Comparison of ENCODE assay signal across 1 cellular context in the genomic region with DNA sequence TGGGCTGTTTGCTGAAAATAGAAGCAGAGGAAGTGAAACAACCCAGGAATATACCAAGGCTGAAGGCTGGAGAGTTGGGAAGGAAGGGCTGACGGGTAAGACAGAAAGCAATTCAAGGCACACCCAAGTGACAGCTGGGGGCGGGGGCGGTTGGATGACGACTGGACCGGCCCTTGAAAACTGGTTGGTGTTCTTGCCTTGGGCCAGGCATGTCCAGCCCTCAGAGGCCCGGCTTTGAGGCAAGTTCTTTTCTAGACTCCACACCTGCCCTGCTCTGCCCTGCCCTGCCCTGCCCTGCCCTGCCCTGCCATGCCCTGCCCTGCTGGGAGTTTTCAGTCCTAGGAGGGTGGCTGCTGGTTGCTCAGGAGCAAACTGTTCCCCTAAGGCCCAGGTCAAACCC.
TF ChIP-seq lines count a peak whose summit lies in the region.

No MANE protein-coding gene starts in this region.

TF ChIP-seq in HepG2, 621 proteins besides CTCF, POLR2A, EP300 and RAD21:
- TF ChIP-seq CHD2 (IDR thresholded peaks at IDR 0.05; ENCODE audit: low read depth, low read length) (no peak), NCOR1 (IDR thresholded peaks at IDR 0.05; ENCODE audit: borderline replicate concordance, low read length) (no peak), ZNF292 (CRISPR knock-in tag; IDR thresholded peaks at IDR 0.05; ENCODE audit: borderline replicate concordance, low read depth) (no peak), TCF7 (IDR thresholded peaks at IDR 0.05; ENCODE audit: low read depth) (no peak), ZIK1 (CRISPR knock-in tag; IDR thresholded peaks at IDR 0.05; ENCODE audit: borderline replicate concordance, low read depth) (no peak)
- TF ChIP-seq, protein P1, sequence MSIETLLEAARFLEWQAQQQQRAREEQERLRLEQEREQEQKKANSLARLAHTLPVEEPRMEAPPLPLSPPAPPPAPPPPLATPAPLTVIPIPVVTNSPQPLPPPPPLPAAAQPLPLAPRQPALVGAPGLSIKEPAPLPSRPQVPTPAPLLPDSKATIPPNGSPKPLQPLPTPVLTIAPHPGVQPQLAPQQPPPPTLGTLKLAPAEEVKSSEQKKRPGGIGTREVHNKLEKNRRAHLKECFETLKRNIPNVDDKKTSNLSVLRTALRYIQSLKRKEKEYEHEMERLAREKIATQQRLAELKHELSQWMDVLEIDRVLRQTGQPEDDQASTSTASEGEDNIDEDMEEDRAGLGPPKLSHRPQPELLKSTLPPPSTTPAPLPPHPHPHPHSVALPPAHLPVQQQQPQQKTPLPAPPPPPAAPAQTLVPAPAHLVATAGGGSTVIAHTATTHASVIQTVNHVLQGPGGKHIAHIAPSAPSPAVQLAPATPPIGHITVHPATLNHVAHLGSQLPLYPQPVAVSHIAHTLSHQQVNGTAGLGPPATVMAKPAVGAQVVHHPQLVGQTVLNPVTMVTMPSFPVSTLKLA (IDR thresholded peaks at IDR 0.05): no peak
- TF ChIP-seq, protein P2, sequence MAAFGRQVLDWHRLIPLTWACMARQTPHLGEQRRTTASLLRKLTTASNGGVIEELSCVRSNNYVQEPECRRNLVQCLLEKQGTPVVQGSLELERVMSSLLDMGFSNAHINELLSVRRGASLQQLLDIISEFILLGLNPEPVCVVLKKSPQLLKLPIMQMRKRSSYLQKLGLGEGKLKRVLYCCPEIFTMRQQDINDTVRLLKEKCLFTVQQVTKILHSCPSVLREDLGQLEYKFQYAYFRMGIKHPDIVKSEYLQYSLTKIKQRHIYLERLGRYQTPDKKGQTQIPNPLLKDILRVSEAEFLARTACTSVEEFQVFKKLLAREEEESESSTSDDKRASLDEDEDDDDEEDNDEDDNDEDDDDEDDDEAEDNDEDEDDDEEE (CRISPR knock-in tag; IDR thresholded peaks at IDR 0.05): no peak
- TF ChIP-seq, protein P3, sequence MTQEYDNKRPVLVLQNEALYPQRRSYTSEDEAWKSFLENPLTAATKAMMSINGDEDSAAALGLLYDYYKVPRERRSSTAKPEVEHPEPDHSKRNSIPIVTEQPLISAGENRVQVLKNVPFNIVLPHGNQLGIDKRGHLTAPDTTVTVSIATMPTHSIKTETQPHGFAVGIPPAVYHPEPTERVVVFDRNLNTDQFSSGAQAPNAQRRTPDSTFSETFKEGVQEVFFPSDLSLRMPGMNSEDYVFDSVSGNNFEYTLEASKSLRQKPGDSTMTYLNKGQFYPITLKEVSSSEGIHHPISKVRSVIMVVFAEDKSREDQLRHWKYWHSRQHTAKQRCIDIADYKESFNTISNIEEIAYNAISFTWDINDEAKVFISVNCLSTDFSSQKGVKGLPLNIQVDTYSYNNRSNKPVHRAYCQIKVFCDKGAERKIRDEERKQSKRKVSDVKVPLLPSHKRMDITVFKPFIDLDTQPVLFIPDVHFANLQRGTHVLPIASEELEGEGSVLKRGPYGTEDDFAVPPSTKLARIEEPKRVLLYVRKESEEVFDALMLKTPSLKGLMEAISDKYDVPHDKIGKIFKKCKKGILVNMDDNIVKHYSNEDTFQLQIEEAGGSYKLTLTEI (CRISPR knock-in tag; conservative IDR thresholded peaks at IDR 0.05): no peak
TF ChIP-seq in HepG2: peak in this region for 0.
